In genomic region chr6:37042139-37042538, GRCh38 we compare ENCODE assay signal across 22 cellular contexts. TPM values are rescaled to one million over a fixed set of nuclear protein-coding genes. Genes with fewer than 3 reads are reported as not detected.
DNase-seq lines count a peak whose midpoint lies in the region; ATAC-seq and TF ChIP-seq lines count a peak whose summit lies in the region.
"Had no signal": no experiment of that assay in that cellular context is flagged by ENCODE, and none has a peak within 500 bp of the region (broad histone marks: within the 10 kb centered on the region; RNA-seq: fewer than 3 reads in every experiment).

No MANE protein-coding gene starts in this region.

- no peak for TF ChIP-seq CTCF in heart right ventricle (IDR thresholded peaks at IDR 0.05)

- H3K27ac ChIP-seq in heart right ventricle (no peak overlapping the region), GM23248 (no peak overlapping the region)
- H3K27ac ChIP-seq: heart left ventricle, psoas muscle, VCaP had no signal

- H3K9me3 ChIP-seq in heart right ventricle (no peaks in the 10 kb centered on the region), GM23248 (ENCODE audit: low read depth) (no peaks in the 10 kb centered on the region)
- H3K9me3 ChIP-seq: heart left ventricle, MG63, psoas muscle had no signal

- H4K20me1 ChIP-seq in GM23248 (ENCODE audit: insufficient read depth) = no peaks in the 10 kb centered on the region

- H3K4me1 Mint-ChIP-seq in activated CD8-positive, alpha-beta T cell treated with anti-CD3 and anti-CD28 coated beads, Interleukin-2, amount 10 ng/mL, durations not matched to agents 7 days and 5 days (ENCODE audit: low read depth) = peaks cover 73% of the 10 kb centered on the region
- peaks cover 43% of the 10 kb centered on the region for H3K4me1 Mint-ChIP-seq in stimulated activated effector memory CD8-positive, alpha-beta T cell treated with anti-CD3 and anti-CD28 coated beads, Interleukin-12 subunit alpha, Interleukin-12 subunit beta, amount 100 ng/mL, for 72 hours

- in situ Hi-C loops in GM23248 (cut with MboI) = no loop called here

- no peak for ATAC-seq in heart right ventricle
- no peak for ATAC-seq in activated CD8-positive, alpha-beta T cell treated with anti-CD3 and anti-CD28 coated beads, Interleukin-2, amount 10 ng/mL, durations not matched to agents 7 days and 5 days
- ATAC-seq in stimulated activated effector memory CD8-positive, alpha-beta T cell treated with anti-CD3 and anti-CD28 coated beads, Interleukin-12 subunit alpha, Interleukin-12 subunit beta, amount 100 ng/mL, for 72 hours = no peak
- ATAC-seq: heart left ventricle, left cardiac atrium, psoas muscle had no signal

- WGBS in heart right ventricle, 2 donors = 43% methylated on average over 3 of the region's 3 CpGs
- 67 to 79% methylated on average over 3 of the region's 3 CpGs for WGBS in GM23248 (ENCODE audit: low coverage in 1 of 2, low lambda C conversion rate in 2 of 2, missing lambda C conversion rate in 2 of 2), 2 experiments

- no peaks in the 10 kb centered on the region for H3K9me3 Mint-ChIP-seq in activated CD8-positive, alpha-beta T cell treated with anti-CD3 and anti-CD28 coated beads, Interleukin-2, amount 10 ng/mL, durations not matched to agents 7 days and 5 days (ENCODE audit: insufficient read depth)
- peaks cover 2% of the 10 kb centered on the region for H3K9me3 Mint-ChIP-seq in stimulated activated effector memory CD8-positive, alpha-beta T cell treated with anti-CD3 and anti-CD28 coated beads, Interleukin-12 subunit alpha, Interleukin-12 subunit beta, amount 100 ng/mL, for 72 hours
- H3K9me3 Mint-ChIP-seq: CD4-positive, alpha-beta memory T cell had no signal

- H3K9me2 ChIP-seq in GM23248 (ENCODE audit: insufficient read depth) = no peaks in the 10 kb centered on the region

- H3K4me3 ChIP-seq in heart right ventricle (no peak overlapping the region), GM23248 (no peak overlapping the region)
- H3K4me3 ChIP-seq: heart left ventricle, MG63, psoas muscle had no signal

- H3K27ac Mint-ChIP-seq in activated CD8-positive, alpha-beta T cell treated with anti-CD3 and anti-CD28 coated beads, Interleukin-2, amount 10 ng/mL, durations not matched to agents 7 days and 5 days = peak overlapping the region; percentile 25
- H3K27ac Mint-ChIP-seq in stimulated activated effector memory CD8-positive, alpha-beta T cell treated with anti-CD3 and anti-CD28 coated beads, Interleukin-12 subunit alpha, Interleukin-12 subunit beta, amount 100 ng/mL, for 72 hours = peak overlapping the region; percentile 79

- no peaks in the 10 kb centered on the region for H3K79me2 ChIP-seq in GM23248 (ENCODE audit: insufficient read depth)

- no peak overlapping the region for H3K4me3 Mint-ChIP-seq in activated CD8-positive, alpha-beta T cell treated with anti-CD3 and anti-CD28 coated beads, Interleukin-2, amount 10 ng/mL, durations not matched to agents 7 days and 5 days
- peak overlapping the region; percentile 37 for H3K4me3 Mint-ChIP-seq in stimulated activated effector memory CD8-positive, alpha-beta T cell treated with anti-CD3 and anti-CD28 coated beads, Interleukin-12 subunit alpha, Interleukin-12 subunit beta, amount 100 ng/mL, for 72 hours
- H3K4me3 Mint-ChIP-seq: activated naive CD8-positive, alpha-beta T cell treated with anti-CD3 and anti-CD28 coated beads for 36 hours had no signal

- intact Hi-C loops in cardiac septum (cut with DNase I) (no loop called here), heart right ventricle (cut with DNase I) (no loop called here)

- H3K4me2 ChIP-seq in GM23248 (ENCODE audit: unreplicated experiment) = no peak overlapping the region

- no peak overlapping the region for H2AFZ ChIP-seq in GM23248

- no peaks in the 10 kb centered on the region for H3F3A ChIP-seq in GM23248 (ENCODE audit: insufficient read depth)

- peak; percentile 38 for DNase-seq in cardiac septum (ENCODE audit: low spot score)
- DNase-seq in heart right ventricle = no peak
- peak; percentile 43 for DNase-seq in NCI-H1092 treated with DMSO at 0.1 percent for 48 hours (lab: John Stamatoyannopoulos, UW)
- no peak for DNase-seq in activated CD8-positive, alpha-beta T cell treated with anti-CD3 and anti-CD28 coated beads, Interleukin-2, amount 10 ng/mL, durations not matched to agents 7 days and 5 days
- no peak for DNase-seq in stimulated activated effector memory CD8-positive, alpha-beta T cell treated with anti-CD3 and anti-CD28 coated beads, Interleukin-12 subunit alpha, Interleukin-12 subunit beta, amount 100 ng/mL, for 72 hours (ENCODE audit: low spot score in 2 of 2)
- no peak for DNase-seq in GM23248
- DNase-seq in DMS 273 (lab: John Stamatoyannopoulos, UW; ENCODE audit: unreplicated experiment) = no peak
- DNase-seq: activated naive CD8-positive, alpha-beta T cell treated with anti-CD3 and anti-CD28 coated beads for 36 hours; CD4-positive, alpha-beta memory T cell; cerebellar nuclear complex; effector CD4-positive, alpha-beta T cell; erythroblast; heart left ventricle; left cardiac atrium; MG63; NCI-H146; psoas muscle; stimulated activated CD8-positive, alpha-beta memory T cell treated with anti-CD3 and anti-CD28 coated beads, Interleukin-4, amount 100 ng/mL, for 48 hours; trophoblast cell had no signal

- H3K9ac ChIP-seq in GM23248 = no peak overlapping the region

- H3K27me3 Mint-ChIP-seq in activated CD8-positive, alpha-beta T cell treated with anti-CD3 and anti-CD28 coated beads, Interleukin-2, amount 10 ng/mL, durations not matched to agents 7 days and 5 days (ENCODE audit: low read depth) = no peaks in the 10 kb centered on the region
- H3K27me3 Mint-ChIP-seq: activated naive CD8-positive, alpha-beta T cell treated with anti-CD3 and anti-CD28 coated beads for 36 hours; CD4-positive, alpha-beta memory T cell had no signal

- H3K36me3 ChIP-seq in heart right ventricle (no peaks in the 10 kb centered on the region), GM23248 (ENCODE audit: low read depth) (no peaks in the 10 kb centered on the region)
- H3K36me3 ChIP-seq: heart left ventricle, MG63 had no signal

- H3K27me3 ChIP-seq in heart right ventricle (no peaks in the 10 kb centered on the region), GM23248 (replicated peaks; ENCODE audit: insufficient read depth) (no peaks in the 10 kb centered on the region)
- H3K27me3 ChIP-seq: heart left ventricle, MG63 had no signal

- H3K4me1 ChIP-seq in heart right ventricle = peaks cover 0 to 22% (median 0%) of the 10 kb centered on the region in 9 donors
- no peaks in the 10 kb centered on the region; the same call in 1 of the 2 replicates for H3K4me1 ChIP-seq in GM23248 (ENCODE audit: insufficient read depth)
- H3K4me1 ChIP-seq: psoas muscle had no signal

- CTCF ChIA-PET in activated CD8-positive, alpha-beta T cell treated with anti-CD3 and anti-CD28 coated beads, Interleukin-2, amount 10 ng/mL, durations not matched to agents 7 days and 5 days (lab: Charles Lee) = interaction anchor here (0.6 to 1.6 kb wide), 5 partner anchors 8 to 168 kb away, joined by 3 to 4 read pairs (median 4); no protein-coding TSS in a partner anchor

- H3K36me3 Mint-ChIP-seq in activated CD8-positive, alpha-beta T cell treated with anti-CD3 and anti-CD28 coated beads, Interleukin-2, amount 10 ng/mL, durations not matched to agents 7 days and 5 days (ENCODE audit: low read depth) = peaks cover 15% of the 10 kb centered on the region
- H3K36me3 Mint-ChIP-seq in stimulated activated effector memory CD8-positive, alpha-beta T cell treated with anti-CD3 and anti-CD28 coated beads, Interleukin-12 subunit alpha, Interleukin-12 subunit beta, amount 100 ng/mL, for 72 hours = peaks cover 5% of the 10 kb centered on the region
- H3K36me3 Mint-ChIP-seq: CD4-positive, alpha-beta memory T cell had no signal

- POLR2A ChIA-PET in activated CD8-positive, alpha-beta T cell treated with anti-CD3 and anti-CD28 coated beads, Interleukin-2, amount 10 ng/mL, durations not matched to agents 7 days and 5 days (lab: Charles Lee) = interaction anchor here (0.6 kb wide), 1 partner anchor 11 kb away, joined by 3 read pairs; no protein-coding TSS in a partner anchor

RNA-seq across cellular contexts. Expression of gene FGD2, which starts 36.7 kb away (rescaled TPM):
- total RNA-seq in cardiac septum (2.3 TPM), heart right ventricle (10 to 100 TPM in 1 of 10 donors, 1 to 10 TPM in 9; 1.0 to 22.1 (median 2.0) TPM)
- polyA plus RNA-seq in heart right ventricle (1 to 10 TPM; 2.8 to 6.7 TPM), GM23248 (2016; fragmentation: Nextera tagmentation; extraction: Ambion mirVana) (not detected in 2 replicates)
- total RNA-seq in activated CD8-positive, alpha-beta T cell treated with anti-CD3 and anti-CD28 coated beads, Interleukin-2, amount 10 ng/mL, durations not matched to agents 7 days and 5 days = 10 to 100 TPM; 10.1 to 12.1 TPM
- total RNA-seq in GM23248 (2014; rRNA removed; shearing (Covaris generic)) = not detected in 2 replicates
- total RNA-seq: fibroblast of villous mesenchyme, RPMI7951 had no signal

RNA-seq across cellular contexts. Expression of gene MTCH1, which starts 56.1 kb away (rescaled TPM):
- 139 TPM for total RNA-seq in cardiac septum
- 100 to 1,000 TPM; 127 to 296 (median 156) TPM for total RNA-seq in heart right ventricle
- 100 to 1,000 TPM in 1 of 2 donors, 10 to 100 TPM in 1; 82.6 to 341 TPM for polyA plus RNA-seq in heart right ventricle
- 100 to 1,000 TPM; 117 to 122 TPM for total RNA-seq in activated CD8-positive, alpha-beta T cell treated with anti-CD3 and anti-CD28 coated beads, Interleukin-2, amount 10 ng/mL, durations not matched to agents 7 days and 5 days
- total RNA-seq in GM23248 (2014; rRNA removed; shearing (Covaris generic)) = 418 and 473 TPM in 2 replicates
- 370 and 395 TPM in 2 replicates for polyA plus RNA-seq in GM23248 (2016; fragmentation: Nextera tagmentation; extraction: Ambion mirVana)

Comparison
In these comparisons a context has a peak if more than half of its experiments do, and no peak if none do; other contexts are left out.
1. DNase-seq: peak in cardiac septum (single experiment) and NCI-H1092 treated with DMSO at 0.1 percent for 48 hours (single experiment); none in heart right ventricle (0 of 2), activated CD8-positive, alpha-beta T cell treated with anti-CD3 and anti-CD28 coated beads, Interleukin-2, amount 10 ng/mL, durations not matched to agents 7 days and 5 days (single experiment), stimulated activated effector memory CD8-positive, alpha-beta T cell treated with anti-CD3 and anti-CD28 coated beads, Interleukin-12 subunit alpha, Interleukin-12 subunit beta, amount 100 ng/mL, for 72 hours (0 of 2), GM23248 (single experiment) and DMS 273 (single experiment).